In the genomic region with DNA sequence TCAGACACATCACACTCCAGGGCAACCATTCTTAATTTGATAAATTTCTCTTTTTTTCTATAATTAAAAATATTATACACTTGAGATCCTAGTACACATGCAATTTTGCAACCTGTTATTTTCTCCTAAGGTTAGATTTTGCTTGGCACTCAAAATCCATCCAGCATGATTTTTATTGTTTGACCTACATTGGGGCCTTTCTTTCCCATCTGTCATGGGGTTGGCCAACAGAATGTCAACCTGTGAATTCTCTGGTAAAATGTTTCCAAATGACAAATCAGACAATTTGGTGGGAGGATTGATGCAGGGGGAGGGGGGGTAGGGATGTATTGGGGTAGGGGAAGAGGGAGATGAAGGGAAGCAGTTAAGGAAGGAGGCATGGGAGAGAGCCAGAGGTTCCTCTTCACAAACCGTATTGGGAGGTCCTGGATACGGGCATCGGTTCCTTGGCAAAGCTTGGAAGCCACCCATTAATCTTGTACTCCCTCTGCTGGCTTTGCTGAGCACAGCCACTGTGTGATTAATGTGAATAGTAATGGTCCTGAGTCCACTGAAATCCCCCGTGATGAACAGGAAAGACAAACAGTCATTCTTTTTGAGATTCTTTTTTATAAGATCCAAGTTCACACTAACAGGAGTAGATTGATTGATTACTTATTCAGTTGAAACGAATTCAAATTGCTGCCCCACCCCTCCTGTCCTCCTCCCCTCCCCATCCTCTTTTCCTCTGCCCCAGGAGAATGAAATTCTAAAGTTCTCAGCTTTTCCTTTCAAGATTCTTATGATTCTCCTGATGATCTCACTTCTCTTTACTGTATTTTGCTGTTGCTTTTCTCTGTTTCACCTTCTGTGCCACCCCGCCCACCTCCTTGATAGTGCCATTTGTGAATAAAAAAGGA, we compare ENCODE assay signal across 8 cellular contexts.
DNase-seq lines count a peak whose midpoint lies in the region; ATAC-seq and TF ChIP-seq lines count a peak whose summit lies in the region.

No MANE protein-coding gene starts in this region.

- ATAC-seq in GM18909 (IDR thresholded peaks at IDR 0.05; ENCODE audit: poor library complexity, unreplicated experiment) (peak; percentile 68), GM19467 (IDR thresholded peaks at IDR 0.05; ENCODE audit: unreplicated experiment) (no peak)

- H3K27me3 Mint-ChIP-seq in osteocyte (ENCODE audit: unreplicated experiment): no peaks in the 10 kb centered on the region

- no peaks in the 10 kb centered on the region for H3K36me3 Mint-ChIP-seq in osteocyte (ENCODE audit: unreplicated experiment)

- DNase-seq in NCI-H1105 (lab: John Stamatoyannopoulos, UW): peak; percentile 20
- peak; percentile 23 for DNase-seq in UCSD-AML1 (lab: John Stamatoyannopoulos, UW; ENCODE audit: unreplicated experiment)
- DNase-seq in fibroblast of villous mesenchyme (ENCODE audit: low read depth): peak; percentile 66
- peak; percentile 86 for DNase-seq in osteocyte (ENCODE audit: extremely low spot score, unreplicated experiment)
- DNase-seq in activated CD4-positive, CD25-positive, alpha-beta regulatory T cell (lab: John Stamatoyannopoulos, UW): no peak

- H3K4me1 Mint-ChIP-seq in osteocyte (ENCODE audit: unreplicated experiment): peaks cover 3% of the 10 kb centered on the region

- TF ChIP-seq CTCF in C4-2B (conservative IDR thresholded peaks at IDR 0.05) (peak; percentile 80), fibroblast of villous mesenchyme (IDR thresholded peaks at IDR 0.05; ENCODE audit: insufficient read depth, low read depth, low read length) (peak; percentile 81), osteocyte (IDR thresholded peaks at IDR 0.05) (peak; percentile 93)

- H3K9me3 Mint-ChIP-seq in osteocyte (ENCODE audit: unreplicated experiment): no peaks in the 10 kb centered on the region

- H3K4me3 Mint-ChIP-seq in osteocyte (ENCODE audit: unreplicated experiment): no peak overlapping the region

- no peak overlapping the region for H3K4me3 ChIP-seq in fibroblast of villous mesenchyme (ENCODE audit: low read depth, low read length)

- H3K27ac Mint-ChIP-seq in osteocyte (ENCODE audit: unreplicated experiment): no peak overlapping the region

- H3K27ac ChIP-seq in C4-2B: no peak overlapping the region

Comparison
In these comparisons a context has a peak if more than half of its experiments do, and no peak if none do; other contexts are left out.
1. DNase-seq: peak in NCI-H1105 (single experiment), UCSD-AML1 (single experiment), fibroblast of villous mesenchyme (single experiment) and osteocyte (single experiment); none in activated CD4-positive, CD25-positive, alpha-beta regulatory T cell (0 of 4).
2. Peak in every context shown above with its lines, with median percentiles within 50 percentile points of each other: CTCF ChIP-seq.